Comparison of ENCODE assay signal across 27 cellular contexts in the genomic region with DNA sequence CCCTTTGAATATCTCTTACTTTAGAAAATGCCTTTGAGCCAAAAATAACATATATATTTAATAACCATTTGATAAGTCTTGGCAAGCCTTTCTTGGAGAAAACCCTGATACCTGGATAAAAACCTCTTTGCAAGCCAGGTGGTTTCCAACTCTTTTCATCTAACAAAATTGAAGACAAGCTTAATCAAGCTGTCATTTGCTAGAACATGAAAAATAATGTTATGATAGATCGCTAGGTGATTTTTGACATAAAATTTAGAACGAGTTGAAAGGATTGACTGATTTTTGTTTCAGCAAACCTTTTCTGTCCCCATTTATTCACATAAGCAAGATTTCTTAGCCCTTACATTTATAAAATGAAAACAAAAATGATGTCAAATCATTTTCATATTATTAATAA.
"Had no signal": no experiment of that assay in that cellular context is flagged by ENCODE, and none has a peak within 500 bp of the region (broad histone marks: within the 10 kb centered on the region; RNA-seq: fewer than 3 reads in every experiment).

No MANE protein-coding gene starts in this region.

- DNase-seq: stimulated activated CD4-positive, alpha-beta T cell treated with anti-CD3 and anti-CD28 coated beads, Interleukin-2, amount 100 ng/mL, for 48 hours; stimulated activated CD4-positive, alpha-beta T cell treated with anti-CD3 and anti-CD28 coated beads, Interleukin-4, amount 100 ng/mL, for 1 hour; stimulated activated CD4-positive, alpha-beta T cell treated with anti-CD3 and anti-CD28 coated beads, Interleukin-4, amount 100 ng/mL, for 24 hours; stimulated activated CD4-positive, alpha-beta T cell treated with anti-CD3 and anti-CD28 coated beads, Interleukin-4, amount 100 ng/mL, for 4 hours; stimulated activated CD8-positive, alpha-beta memory T cell treated with anti-CD3 and anti-CD28 coated beads, Interleukin-4, amount 100 ng/mL, for 48 hours; stimulated activated naive B cell treated with anti-CD40 and anti-IgM and Interleukin-4, amounts not matched to agents 10 μg/mL and 1 μg/mL and 100 μg/mL, for 72 hours; stimulated activated naive CD4-positive, alpha-beta T cell; stimulated activated naive CD4-positive, alpha-beta T cell treated with Interleukin-2 at 50 U/mL for 16 hours; stimulated activated naive CD8-positive, alpha-beta T cell treated with anti-CD3 and anti-CD28 coated beads, Interleukin-15, amount 100 ng/mL, for 72 hours; stimulated activated naive CD8-positive, alpha-beta T cell treated with anti-CD3 and anti-CD28 coated beads, Interleukin-15, Interleukin-2, amounts not matched to agents 100 U/mL and 50 U/mL, for 24 hours; stomach; substantia nigra; testis; thyroid gland; tibial artery; transverse colon; trophoblast cell; upper lobe of left lung; upper lobe of right lung; uterus had no signal

- H3K4me3 ChIP-seq: stomach, suprapubic skin, testis, thoracic aorta, thyroid gland, tibial artery, tibial nerve, transverse colon, upper lobe of left lung, upper lobe of right lung, uterus, vagina had no signal

- H3K9me3 ChIP-seq: stomach, suprapubic skin, testis, thoracic aorta, thyroid gland, tibial artery, tibial nerve, transverse colon, upper lobe of left lung, upper lobe of right lung, uterus, vagina had no signal

- FAIRE-seq: urothelium cell line had no signal

- H3K36me3 ChIP-seq: stomach, suprapubic skin, thoracic aorta, thyroid gland, tibial artery, tibial nerve, transverse colon, upper lobe of left lung, upper lobe of right lung, uterus, vagina had no signal

- H3K27me3 ChIP-seq: stomach, suprapubic skin, testis, thyroid gland, tibial artery, tibial nerve, transverse colon, upper lobe of left lung, upper lobe of right lung, uterus, vagina had no signal

- ATAC-seq: stimulated activated effector memory CD8-positive, alpha-beta T cell treated with anti-CD3 and anti-CD28 coated beads, Interleukin-12 subunit alpha, Interleukin-12 subunit beta, amount 100 ng/mL, for 72 hours; stimulated activated memory B cell treated with anti-CD40 and anti-IgM and Interleukin-4, amounts not matched to agents 10 μg/mL and 1 μg/mL and 100 μg/mL, for 72 hours; stimulated activated naive B cell treated with anti-CD40 and anti-IgM and Interleukin-4, amounts not matched to agents 10 μg/mL and 1 μg/mL and 100 μg/mL, for 72 hours; stimulated activated naive CD8-positive, alpha-beta T cell treated with anti-CD3 and anti-CD28 coated beads, Interleukin-15, amount 100 ng/mL, for 72 hours; stimulated activated naive CD8-positive, alpha-beta T cell treated with anti-CD3 and anti-CD28 coated beads, Interleukin-15, Interleukin-2, amounts not matched to agents 100 U/mL and 50 U/mL, for 24 hours; upper lobe of right lung had no signal

- H3K27ac ChIP-seq: stomach, suprapubic skin, testis, thoracic aorta, thyroid gland, tibial artery, tibial nerve, transverse colon, upper lobe of left lung, upper lobe of right lung, uterus, vagina had no signal
